ENCODE assay signal across 6 cellular contexts in the genomic region with DNA sequence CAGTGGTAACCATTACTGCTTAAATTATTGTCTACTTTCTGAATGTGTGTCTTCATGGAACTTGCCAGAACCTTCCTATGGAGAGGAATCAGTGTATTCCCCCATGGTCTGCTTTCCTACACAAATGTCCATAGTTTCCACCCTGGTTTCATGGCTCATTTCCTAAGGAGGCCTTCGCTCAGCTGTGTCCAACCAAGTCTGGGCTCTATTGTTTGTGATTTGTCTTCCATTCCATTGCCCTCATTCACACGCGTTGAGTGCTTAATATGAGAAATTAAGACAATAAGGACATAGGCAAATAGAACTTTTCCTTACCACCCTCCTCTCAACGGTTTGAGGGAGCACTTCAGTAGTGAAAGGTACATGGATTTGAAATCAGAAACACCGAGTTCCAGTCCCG.
"Had no signal": no experiment of that assay in that cellular context is flagged by ENCODE, and none has a peak within 500 bp of the region (broad histone marks: within the 10 kb centered on the region; RNA-seq: fewer than 3 reads in every experiment).

No MANE protein-coding gene starts in this region.

- H3K4me3 ChIP-seq: GM23338 had no signal

- H3K27ac ChIP-seq: HL-60 had no signal

- FAIRE-seq: H54, HepG2 had no signal

- DNase-seq: H9, HCEC 1CT had no signal
